ENCODE assay signal across 37 cellular contexts in the genomic region with DNA sequence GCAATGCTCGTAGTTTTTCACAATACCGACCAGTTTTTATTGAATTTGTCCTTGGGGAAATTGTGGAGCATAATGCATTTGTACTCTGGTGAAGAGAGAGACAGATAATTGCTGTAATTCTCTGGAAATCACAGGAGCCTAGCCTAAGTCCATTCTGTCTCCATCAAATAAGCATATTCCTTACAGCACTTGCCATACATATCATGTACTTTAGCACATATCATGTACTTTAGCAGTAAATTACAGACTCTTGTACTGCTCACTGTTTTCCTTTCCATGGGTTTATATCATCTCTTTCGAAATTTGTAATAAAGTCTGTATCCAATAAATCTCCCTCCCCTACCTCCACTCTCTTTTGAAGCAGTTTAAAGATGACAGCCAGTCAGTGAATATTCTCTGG.
"Had no signal": no experiment of that assay in that cellular context is flagged by ENCODE, and none has a peak within 500 bp of the region (broad histone marks: within the 10 kb centered on the region; RNA-seq: fewer than 3 reads in every experiment).

No MANE protein-coding gene starts in this region.

- DNase-seq: activated effector memory CD4-positive, alpha-beta T cell treated with anti-CD3 and anti-CD28 coated beads, Interleukin-2, amount 50 U/mL, for 16 hours; activated effector memory CD4-positive, alpha-beta T cell treated with Interleukin-2 at 50 U/mL for 16 hours; activated gamma-delta T cell; activated gamma-delta T cell treated with Interleukin-2 at 50 U/mL for 16 hours; activated naive CD4-positive, alpha-beta T cell; activated naive CD4-positive, alpha-beta T cell treated with anti-CD3 and anti-CD28 coated beads for 36 hours; activated naive CD4-positive, alpha-beta T cell treated with anti-CD3 and anti-CD28 coated beads, Interleukin-2, amount 10 ng/mL, durations not matched to agents 7 days and 5 days; activated naive CD4-positive, alpha-beta T cell treated with anti-CD3 and anti-CD28 coated beads, Interleukin-2, amount 50 U/mL, for 16 hours; activated naive CD4-positive, alpha-beta T cell treated with Interleukin-2 at 50 U/mL for 16 hours; activated naive CD8-positive, alpha-beta T cell treated with anti-CD3 and anti-CD28 coated beads for 36 hours; activated naive CD8-positive, alpha-beta T cell treated with anti-CD3 and anti-CD28 coated beads, Interleukin-2, amount 10 ng/mL, durations not matched to agents 7 days and 5 days; activated naive CD8-positive, alpha-beta T cell treated with anti-CD3 and anti-CD28 coated beads, Interleukin-2, amount 50 U/mL, for 24 hours; activated T-cell treated with anti-CD3 and anti-CD28 coated beads, Interleukin-2, amount 50 U/mL, for 1 hour; activated T-cell treated with anti-CD3 and anti-CD28 coated beads, Interleukin-2, amount 50 U/mL, for 24 hours; activated T-cell treated with anti-CD3 and anti-CD28 coated beads, Interleukin-2, amount 50 U/mL, for 4 hours; activated T-cell treated with anti-CD3 and anti-CD28 coated beads, Interleukin-2, amount 50 U/mL, for 48 hours; adrenal gland; amniotic stem cell; amygdala; anterior cingulate cortex; aorta; body of pancreas; brain microvascular endothelial cell; caudate nucleus; central memory CD4-positive, alpha-beta T cell; cerebellar nuclear complex had no signal

- H3K36me3 Mint-ChIP-seq: activated naive CD4-positive, alpha-beta T cell treated with anti-CD3 and anti-CD28 coated beads, Interleukin-2, amount 10 ng/mL, durations not matched to agents 7 days and 5 days; activated naive CD4-positive, alpha-beta T cell treated with anti-CD3 and anti-CD28 coated beads, Interleukin-2, amount 50 U/mL, for 24 hours; activated naive CD4-positive, alpha-beta T cell treated with anti-CD3 and anti-CD28 coated beads, Interleukin-2, amount 50 U/mL, for 72 hours; activated naive CD8-positive, alpha-beta T cell; activated naive CD8-positive, alpha-beta T cell treated with anti-CD3 and anti-CD28 coated beads for 36 hours; activated naive CD8-positive, alpha-beta T cell treated with anti-CD3 and anti-CD28 coated beads, Interleukin-2, amount 10 ng/mL, durations not matched to agents 7 days and 5 days; brain had no signal

- H3K9me3 ChIP-seq: adrenal gland, ascending aorta, body of pancreas had no signal

- H3K27me3 Mint-ChIP-seq: activated naive CD4-positive, alpha-beta T cell treated with anti-CD3 and anti-CD28 coated beads, Interleukin-2, amount 10 ng/mL, durations not matched to agents 7 days and 5 days; activated naive CD4-positive, alpha-beta T cell treated with anti-CD3 and anti-CD28 coated beads, Interleukin-2, amount 50 U/mL, for 24 hours; activated naive CD8-positive, alpha-beta T cell; activated naive CD8-positive, alpha-beta T cell treated with anti-CD3 and anti-CD28 coated beads for 36 hours; activated naive CD8-positive, alpha-beta T cell treated with anti-CD3 and anti-CD28 coated beads, Interleukin-2, amount 10 ng/mL, durations not matched to agents 7 days and 5 days; activated naive CD8-positive, alpha-beta T cell treated with anti-CD3 and anti-CD28 coated beads, Interleukin-2, amount 50 U/mL, for 24 hours; activated T-cell treated with anti-CD3 and anti-CD28 coated beads, Interleukin-2, amount 50 U/mL, for 24 hours; activated T-helper 17 cell treated with anti-CD3 and anti-CD28 coated beads, Interleukin-2, amount 50 U/mL, for 72 hours; central memory CD8-positive, alpha-beta T cell had no signal

- H3K27ac ChIP-seq: adrenal gland, ascending aorta, body of pancreas, brain microvascular endothelial cell, breast epithelium, cardiac muscle cell had no signal

- H3K4me1 Mint-ChIP-seq: activated naive CD4-positive, alpha-beta T cell treated with anti-CD3 and anti-CD28 coated beads, Interleukin-2, amount 10 ng/mL, durations not matched to agents 7 days and 5 days; activated naive CD4-positive, alpha-beta T cell treated with anti-CD3 and anti-CD28 coated beads, Interleukin-2, amount 50 U/mL, for 24 hours; activated naive CD8-positive, alpha-beta T cell treated with anti-CD3 and anti-CD28 coated beads for 36 hours; activated naive CD8-positive, alpha-beta T cell treated with anti-CD3 and anti-CD28 coated beads, Interleukin-2, amount 10 ng/mL, durations not matched to agents 7 days and 5 days; activated naive CD8-positive, alpha-beta T cell treated with anti-CD3 and anti-CD28 coated beads, Interleukin-2, amount 50 U/mL, for 24 hours; activated T-helper 17 cell treated with anti-CD3 and anti-CD28 coated beads, Interleukin-2, amount 50 U/mL, for 72 hours; brain; central memory CD8-positive, alpha-beta T cell had no signal

- H3K4me3 ChIP-seq: adrenal gland, ascending aorta, body of pancreas, breast epithelium, cardiac muscle cell had no signal

- H3K36me3 ChIP-seq: adrenal gland, ascending aorta, brain microvascular endothelial cell, breast epithelium, cardiac muscle cell had no signal

- H3K27me3 ChIP-seq: adrenal gland, ascending aorta, body of pancreas, brain microvascular endothelial cell, breast epithelium, cardiac muscle cell had no signal

- H3K9me3 Mint-ChIP-seq: activated naive CD8-positive, alpha-beta T cell treated with anti-CD3 and anti-CD28 coated beads for 36 hours; activated naive CD8-positive, alpha-beta T cell treated with anti-CD3 and anti-CD28 coated beads, Interleukin-2, amount 10 ng/mL, durations not matched to agents 7 days and 5 days; activated naive CD8-positive, alpha-beta T cell treated with anti-CD3 and anti-CD28 coated beads, Interleukin-2, amount 50 U/mL, for 24 hours; activated T-helper 1 cell treated with anti-CD3 and anti-CD28 coated beads, Interleukin-12 subunit alpha, Interleukin-12 subunit beta, Interleukin-2, Interleukin-4 antibody, amounts not matched to agents 30 ng/mL and 10 ng/mL and 1 ng/mL, durations not matched to agents 14 hours and 24 hours and 36 hours; central memory CD8-positive, alpha-beta T cell had no signal

- H3K4me3 Mint-ChIP-seq: activated naive CD4-positive, alpha-beta T cell treated with anti-CD3 and anti-CD28 coated beads for 36 hours; activated naive CD4-positive, alpha-beta T cell treated with anti-CD3 and anti-CD28 coated beads, Interleukin-2, amount 10 ng/mL, durations not matched to agents 7 days and 5 days; activated naive CD4-positive, alpha-beta T cell treated with anti-CD3 and anti-CD28 coated beads, Interleukin-2, amount 50 U/mL, for 24 hours; activated naive CD8-positive, alpha-beta T cell; activated naive CD8-positive, alpha-beta T cell treated with anti-CD3 and anti-CD28 coated beads for 36 hours; activated naive CD8-positive, alpha-beta T cell treated with anti-CD3 and anti-CD28 coated beads, Interleukin-2, amount 10 ng/mL, durations not matched to agents 7 days and 5 days; activated naive CD8-positive, alpha-beta T cell treated with anti-CD3 and anti-CD28 coated beads, Interleukin-2, amount 50 U/mL, for 24 hours; activated T-cell treated with anti-CD3 and anti-CD28 coated beads, Interleukin-2, amount 50 U/mL, for 24 hours; activated T-cell treated with anti-CD3 and anti-CD28 coated beads, Interleukin-2, amount 50 U/mL, for 4 hours; activated T-helper 1 cell treated with anti-CD3 and anti-CD28 coated beads, Interleukin-12 subunit alpha, Interleukin-12 subunit beta, Interleukin-2, Interleukin-4 antibody, amounts not matched to agents 30 ng/mL and 10 ng/mL and 1 ng/mL, durations not matched to agents 14 hours and 24 hours and 36 hours; activated T-helper 17 cell treated with anti-CD3 and anti-CD28 coated beads, Interleukin-2, amount 50 U/mL, for 72 hours; brain; central memory CD8-positive, alpha-beta T cell had no signal

- ATAC-seq: activated naive CD4-positive, alpha-beta T cell treated with anti-CD3 and anti-CD28 coated beads, Interleukin-2, amount 50 U/mL, for 72 hours; activated naive CD8-positive, alpha-beta T cell treated with anti-CD3 and anti-CD28 coated beads, Interleukin-2, amount 50 U/mL, for 24 hours; activated T-cell treated with anti-CD3 and anti-CD28 coated beads, Interleukin-2, amount 50 U/mL, for 4 hours; activated T-helper 17 cell treated with anti-CD3 and anti-CD28 coated beads, Interleukin-2, amount 50 U/mL, for 72 hours; body of pancreas had no signal

- H3K27ac Mint-ChIP-seq: activated naive CD4-positive, alpha-beta T cell treated with anti-CD3 and anti-CD28 coated beads for 36 hours; activated naive CD4-positive, alpha-beta T cell treated with anti-CD3 and anti-CD28 coated beads, Interleukin-2, amount 10 ng/mL, durations not matched to agents 7 days and 5 days; activated naive CD4-positive, alpha-beta T cell treated with anti-CD3 and anti-CD28 coated beads, Interleukin-2, amount 50 U/mL, for 24 hours; activated naive CD4-positive, alpha-beta T cell treated with anti-CD3 and anti-CD28 coated beads, Interleukin-2, amount 50 U/mL, for 72 hours; activated naive CD8-positive, alpha-beta T cell; activated naive CD8-positive, alpha-beta T cell treated with anti-CD3 and anti-CD28 coated beads for 36 hours; activated naive CD8-positive, alpha-beta T cell treated with anti-CD3 and anti-CD28 coated beads, Interleukin-2, amount 10 ng/mL, durations not matched to agents 7 days and 5 days; activated naive CD8-positive, alpha-beta T cell treated with anti-CD3 and anti-CD28 coated beads, Interleukin-2, amount 50 U/mL, for 24 hours; activated T-cell treated with anti-CD3 and anti-CD28 coated beads, Interleukin-2, amount 50 U/mL, for 24 hours; activated T-helper 1 cell treated with anti-CD3 and anti-CD28 coated beads, Interleukin-12 subunit alpha, Interleukin-12 subunit beta, Interleukin-2, Interleukin-4 antibody, amounts not matched to agents 30 ng/mL and 10 ng/mL and 1 ng/mL, durations not matched to agents 14 hours and 24 hours and 36 hours; activated T-helper 17 cell treated with anti-CD3 and anti-CD28 coated beads, Interleukin-2, amount 50 U/mL, for 72 hours; activated T-helper 2 cell treated with anti-CD3 and anti-CD28 coated beads, Interferon-gamma antibody, Interleukin-2, Interleukin-4, amounts not matched to agents 10 μg/mL and 5 μg/mL and 100 μg/mL, durations not matched to agents 14 hours and 24 hours and 36 hours; brain had no signal
